In genomic region chr16:276360-277077, GRCh38 we compare ENCODE assay signal across 8 cellular contexts. TPM values are rescaled to one million over a fixed set of nuclear protein-coding genes. Genes with fewer than 3 reads are reported as not detected.
A peak's percentile ranks its signal among the peaks of the same experiment; 100 is the strongest.
DNase-seq lines count a peak whose midpoint lies in the region; ATAC-seq and TF ChIP-seq lines count a peak whose summit lies in the region.
"Had no signal": no experiment of that assay in that cellular context is flagged by ENCODE, and none has a peak within 500 bp of the region (broad histone marks: within the 10 kb centered on the region; RNA-seq: fewer than 3 reads in every experiment).

No MANE protein-coding gene starts in this region.

- no peak overlapping the region for H3K4me2 ChIP-seq in H9 (ENCODE audit: insufficient read depth, insufficient read length, low read length)

- no peaks in the 10 kb centered on the region for H3K9me3 ChIP-seq in H9 (ENCODE audit: control insufficient read depth, low read depth, low read length)
- H3K9me3 ChIP-seq: neutrophil had no signal

- WGBS in H9 (ENCODE audit: extremely low coverage, insufficient read length, low lambda C conversion rate) = no CpG with 5 or more reads among the region's 22 CpGs

- no peak overlapping the region for H3K27ac ChIP-seq in H9 (ENCODE audit: insufficient read length, low read depth, low read length)
- H3K27ac ChIP-seq: neutrophil had no signal

- H3K27me3 ChIP-seq in H9 (ENCODE audit: insufficient read depth, low read length) = peaks cover 3% of the 10 kb centered on the region; the same call in 1 of the 2 replicates

- H2BK20ac ChIP-seq in H9 (ENCODE audit: low read depth, low read length, poor library complexity, severe bottlenecking) = no peak overlapping the region

- H3K14ac ChIP-seq in H9 (ENCODE audit: insufficient read depth, low read length) = no peak overlapping the region

- peak; percentile 34 for DNase-seq in H9
- DNase-seq in chondrocyte (ENCODE audit: low spot score) = no peak
- no peak for DNase-seq in ureter (ENCODE audit: low spot score)
- no peak for DNase-seq in RPMI8226
- DNase-seq: hippocampal formation had no signal

- no peak overlapping the region for H3K56ac ChIP-seq in H9 (ENCODE audit: insufficient read length, low read depth, low read length)

- no peak overlapping the region for H4K91ac ChIP-seq in H9 (ENCODE audit: insufficient read length, low read depth, low read length)

- H3K27me3 Mint-ChIP-seq in H9 (ENCODE audit: low read depth) (peaks cover 55% of the 10 kb centered on the region), chondrocyte (ENCODE audit: low read depth) (no peaks in the 10 kb centered on the region), nephron (ENCODE audit: low read depth) (peaks cover 49% of the 10 kb centered on the region)

- H4K20me1 ChIP-seq in H9 (ENCODE audit: control insufficient read depth, insufficient read depth, insufficient read length) = no peaks in the 10 kb centered on the region

- H2BK12ac ChIP-seq in H9 (ENCODE audit: insufficient read length, low read depth, low read length) = no peak overlapping the region

- no peak overlapping the region for H2BK120ac ChIP-seq in H9 (ENCODE audit: low read depth, low read length, poor library complexity, severe bottlenecking)

- no peak overlapping the region for H2AK5ac ChIP-seq in H9 (ENCODE audit: insufficient read length, low read length)

- H2BK5ac ChIP-seq in H9 (ENCODE audit: insufficient read length, low read length) = no peak overlapping the region

- H3K9me3 Mint-ChIP-seq in H9 = no peaks in the 10 kb centered on the region; a peak in 1 of 5 replicates
- H3K9me3 Mint-ChIP-seq in chondrocyte (ENCODE audit: low read depth) = no peaks in the 10 kb centered on the region
- no peaks in the 10 kb centered on the region for H3K9me3 Mint-ChIP-seq in nephron

- H3K79me2 ChIP-seq in H9 (ENCODE audit: insufficient read depth, low read length) = no peaks in the 10 kb centered on the region

- H3K27ac Mint-ChIP-seq in H9 (no peak overlapping the region), chondrocyte (ENCODE audit: unreplicated experiment) (no peak overlapping the region), nephron (no peak overlapping the region)

- no peak for ATAC-seq in GM19328 (IDR thresholded peaks at IDR 0.05; ENCODE audit: unreplicated experiment)

- peaks cover 8% of the 10 kb centered on the region for H3K23me2 ChIP-seq in H9 (ENCODE audit: insufficient read length, low read depth, low read length, poor library complexity, severe bottlenecking)

- no peak overlapping the region for H3K4ac ChIP-seq in H9 (ENCODE audit: low read depth, low read length)

- H2AFZ ChIP-seq in H9 (ENCODE audit: low read length) = no peak overlapping the region

- no peak overlapping the region for H3T11ph ChIP-seq in H9 (ENCODE audit: low read length)

- H3K4me3 Mint-ChIP-seq in H9 (peak overlapping the region; percentile 58 to 79), chondrocyte (ENCODE audit: unreplicated experiment) (peak overlapping the region; percentile 70), nephron (peak overlapping the region; percentile 77 to 80 (median 80))

- no peak overlapping the region for H3K23ac ChIP-seq in H9 (ENCODE audit: insufficient read length, low read depth, low read length)

- TF ChIP-seq CTCF in H9 (conservative IDR thresholded peaks at IDR 0.05) (no peak), chondrocyte (IDR thresholded peaks at IDR 0.05) (no peak), nephron (IDR thresholded peaks at IDR 0.05; ENCODE audit: unreplicated experiment in 3 of 3) (no peak)

- no peak overlapping the region for H3K18ac ChIP-seq in H9 (ENCODE audit: insufficient read length, low read depth, low read length)

- H3K4me1 ChIP-seq in H9 (ENCODE audit: insufficient read depth, low read length) = no peaks in the 10 kb centered on the region

- H3K36me3 Mint-ChIP-seq in H9 (ENCODE audit: insufficient read depth in 1 of 3, low read depth in 3 of 3) (no peaks in the 10 kb centered on the region), chondrocyte (ENCODE audit: low read depth) (no peaks in the 10 kb centered on the region), nephron (ENCODE audit: low read depth) (no peaks in the 10 kb centered on the region)

- H3K4me1 Mint-ChIP-seq in H9 = peaks cover 0 to 2% of the 10 kb centered on the region in 2 experiments; a peak in 1 of 4 replicates
- H3K4me1 Mint-ChIP-seq in chondrocyte (ENCODE audit: low read depth) = peaks cover 5% of the 10 kb centered on the region
- H3K4me1 Mint-ChIP-seq in nephron = no peaks in the 10 kb centered on the region

- H2BK15ac ChIP-seq in H9 (ENCODE audit: low read depth, low read length) = no peak overlapping the region

- H3K79me1 ChIP-seq in H9 (ENCODE audit: insufficient read depth, low read depth, low read length, poor library complexity, severe bottlenecking) = no peaks in the 10 kb centered on the region

- H3K9ac ChIP-seq in H9 (ENCODE audit: extremely low read depth, insufficient read length, low read length) = no peak overlapping the region

- no peak overlapping the region for H4K8ac ChIP-seq in H9 (replicated peaks; ENCODE audit: insufficient read length, low read depth, low read length)

- H4K5ac ChIP-seq in H9 (ENCODE audit: insufficient read length, low read depth, low read length) = no peak overlapping the region

RNA-seq across cellular contexts. Expression of gene RGS11, which starts 0.8 kb away (rescaled TPM):
- 2.9 and 3.4 TPM in 2 replicates for total RNA-seq in H9 (2021)
- total RNA-seq in chondrocyte = 20.3 to 23.2 TPM (median 21.0 TPM) in 3 replicates
- total RNA-seq in ureter = 4.5 TPM

RNA-seq across cellular contexts. Expression of gene ARHGDIG, which starts 3.9 kb away (rescaled TPM):
- total RNA-seq in H9 (2021) (4.2 and 5.9 TPM in 2 replicates), chondrocyte (0.82 to 4.0 TPM (median 3.7 TPM) in 3 replicates), ureter (not detected)

RNA-seq across cellular contexts. Expression of gene PDIA2, which starts 6.4 kb away (rescaled TPM):
- 1.1 and 1.4 TPM in 2 replicates for total RNA-seq in H9 (2021)
- total RNA-seq in chondrocyte = 0.89 to 1.6 TPM (median 1.5 TPM) in 3 replicates
- not detected for total RNA-seq in ureter

RNA-seq across cellular contexts. Expression of gene FAM234A, which starts 41.9 kb away (rescaled TPM):
- 94.9 and 98.8 TPM in 2 replicates for total RNA-seq in H9 (2021)
- 122 to 146 TPM (median 125 TPM) in 3 replicates for total RNA-seq in chondrocyte
- total RNA-seq in ureter = 89.4 TPM

RNA-seq across cellular contexts. Expression of gene LUC7L, which starts 47.3 kb away (rescaled TPM):
- total RNA-seq in H9 (2021) (128 and 137 TPM in 2 replicates), chondrocyte (64.6 to 79.4 TPM (median 64.9 TPM) in 3 replicates), ureter (85.3 TPM)
